ENCODE assay signal across 28 cellular contexts in genomic region chr5:178273665-178274541, GRCh38. TPM values are rescaled to one million over a fixed set of nuclear protein-coding genes. Genes with fewer than 3 reads are reported as not detected.
DNase-seq lines count a peak whose midpoint lies in the region; ATAC-seq and TF ChIP-seq lines count a peak whose summit lies in the region.
"Had no signal": no experiment of that assay in that cellular context is flagged by ENCODE, and none has a peak within 500 bp of the region (broad histone marks: within the 10 kb centered on the region; RNA-seq: fewer than 3 reads in every experiment).

No MANE protein-coding gene starts in this region.

- peak; percentile 27 for ATAC-seq in sciatic nerve
- no peak for ATAC-seq in HG03565 (IDR thresholded peaks at IDR 0.05; ENCODE audit: unreplicated experiment)
- ATAC-seq in HG03159 (IDR thresholded peaks at IDR 0.05; ENCODE audit: unreplicated experiment): no peak
- ATAC-seq: activated CD8-positive, alpha-beta T cell treated with anti-CD3 and anti-CD28 coated beads for 36 hours; GM23338; naive thymus-derived CD8-positive, alpha-beta T cell; psoas muscle had no signal

- DNase-seq in ELF-1 (ENCODE audit: low read depth, low spot score) (peak; percentile 70), islet precursor cell (peak; percentile 70), sciatic nerve (ENCODE audit: low spot score) (no peak), NCI-H510A treated with DMSO at 0.1 percent for 48 hours (lab: John Stamatoyannopoulos, UW) (no peak), RKO (ENCODE audit: low spot score) (no peak)
- DNase-seq: activated CD8-positive, alpha-beta T cell treated with anti-CD3 and anti-CD28 coated beads for 36 hours; amygdala; Calu3; DMS79 treated with DMSO at 0.1 percent for 48 hours; hippocampal formation; immature natural killer cell; KG1; midbrain; NCI-H2081; NCI-H2227 treated with DMSO at 0.1 percent for 48 hours; NCI-H69; nucleus accumbens; SIG-M5; sigmoid colon; stimulated activated CD4-positive, alpha-beta T cell treated with anti-CD3 and anti-CD28 coated beads, Interleukin-4, amount 100 ng/mL, for 1 hour had no signal

- no peak for TF ChIP-seq CTCF in VCaP (conservative IDR thresholded peaks at IDR 0.05)

- intact Hi-C loops in sciatic nerve (cut with DNase I): no loop called here

- peak overlapping the region; percentile 21; the same call in 1 of the 2 replicates for H3K27ac ChIP-seq in VCaP
- H3K27ac ChIP-seq: C4-2B, PC-9, psoas muscle, sigmoid colon had no signal

RNA-seq across cellular contexts. Expression of gene PHYKPL, which starts 41.3 kb away (rescaled TPM):
- total RNA-seq in sciatic nerve: 133 TPM

Comparison
In these comparisons a context has a peak if more than half of its experiments do, and no peak if none do; other contexts are left out.
1. DNase-seq: peak in ELF-1 (single experiment) and islet precursor cell (single experiment); none in sciatic nerve (single experiment), NCI-H510A treated with DMSO at 0.1 percent for 48 hours (single experiment) and RKO (single experiment).